16 cellular contexts compared by ENCODE assay signal in the genomic region with DNA sequence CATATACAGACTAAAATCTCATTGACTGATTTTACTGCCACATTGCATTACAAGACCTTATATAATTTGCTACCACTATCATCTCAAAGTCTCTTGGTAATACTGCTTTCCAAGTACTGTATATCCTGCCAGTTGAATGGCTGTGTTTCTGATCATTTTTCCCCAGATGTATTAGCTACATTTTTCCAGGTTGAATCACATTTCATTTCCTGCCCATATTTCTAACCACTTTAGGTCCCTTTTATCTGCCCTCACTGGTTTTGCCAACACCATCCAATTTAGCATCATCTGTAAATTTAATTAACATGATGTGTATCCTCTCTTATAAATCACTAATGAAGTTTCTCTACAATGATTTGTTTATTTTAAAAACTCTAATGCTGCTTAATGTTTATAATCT.
DNase-seq lines count a peak whose midpoint lies in the region; ATAC-seq, FAIRE-seq and TF ChIP-seq lines count a peak whose summit lies in the region.
"Had no signal": no experiment of that assay in that cellular context is flagged by ENCODE, and none has a peak within 500 bp of the region (broad histone marks: within the 10 kb centered on the region; RNA-seq: fewer than 3 reads in every experiment).

No MANE protein-coding gene starts in this region.

- peak; percentile 85 for FAIRE-seq in endothelial cell of umbilical vein (lab: Jason Lieb, UNC)

- H3K4me1 ChIP-seq in endothelial cell of umbilical vein (ENCODE audit: control insufficient read depth, extremely low read depth, insufficient read depth, low read length) (peaks cover 13% of the 10 kb centered on the region), osteoblast (ENCODE audit: insufficient read depth, low read length) (peaks cover 15% of the 10 kb centered on the region), testis (no peaks in the 10 kb centered on the region)
- H3K4me1 ChIP-seq: stomach had no signal

- H3K9me3 ChIP-seq in endothelial cell of umbilical vein (replicated peaks; ENCODE audit: control insufficient read depth, insufficient read depth, low read length) (no peaks in the 10 kb centered on the region), osteoblast (ENCODE audit: low read depth, low read length) (no peaks in the 10 kb centered on the region), testis (no peaks in the 10 kb centered on the region)
- H3K9me3 ChIP-seq: stomach had no signal

- intact Hi-C loops in endothelial cell of umbilical vein (cut with micrococcal nuclease) (loop anchor here (10.0 kb wide), 1 partner anchor 307 kb away; no protein-coding TSS in a partner anchor), testis (cut with DNase I; ENCODE audit: low total_unique reads) (no loop called here)

- dilution Hi-C loops in endothelial cell of umbilical vein (cut with MboI; ENCODE audit: extremely low pct_ligation_motif_present, low sequenced_read_pairs): no loop called here

- CTCF ChIA-PET in endothelial cell of umbilical vein (lab: Charles Lee): interaction anchor here (0.6 to 1.0 kb wide), 2 partner anchors 71 to 633 kb away, joined by 3 read pairs; no protein-coding TSS in a partner anchor
- CTCF ChIA-PET in activated naive CD4-positive, alpha-beta T cell treated with anti-CD3 and anti-CD28 coated beads, Interleukin-2, amount 10 ng/mL, durations not matched to agents 7 days and 5 days (lab: Charles Lee): no interaction called here

- POLR2A ChIA-PET in endothelial cell of umbilical vein (lab: Charles Lee): no interaction called here

- H3K79me2 ChIP-seq in endothelial cell of umbilical vein (ENCODE audit: control insufficient read depth, insufficient read depth, low read length) (no peaks in the 10 kb centered on the region), osteoblast (ENCODE audit: insufficient read depth, low read length) (no peaks in the 10 kb centered on the region)

- no peak overlapping the region for H3K9ac ChIP-seq in endothelial cell of umbilical vein (replicated peaks; ENCODE audit: extremely low read depth, insufficient read depth, low read length)

- no peak for ATAC-seq in GM21576 (IDR thresholded peaks at IDR 0.05; ENCODE audit: unreplicated experiment)
- ATAC-seq: left lobe of liver had no signal

- H3K27ac ChIP-seq in endothelial cell of umbilical vein (ENCODE audit: insufficient read depth, low read depth, low read length) (peak overlapping the region; percentile 48), osteoblast (ENCODE audit: low read depth, low read length) (peak overlapping the region; percentile 63), testis (no peak overlapping the region)
- H3K27ac ChIP-seq: epithelial cell of prostate, stomach, WERI-Rb-1 had no signal

- H3K4me3 ChIP-seq in endothelial cell of umbilical vein (replicated peaks in 1 of 3; ENCODE audit: insufficient read depth in 1 of 3, low read depth in 1 of 3, low read length in 3 of 3): no peak overlapping the region
- H3K4me3 ChIP-seq in osteoblast (ENCODE audit: insufficient read depth, low read length): no peak overlapping the region
- no peak overlapping the region for H3K4me3 ChIP-seq in testis
- H3K4me3 ChIP-seq: stomach had no signal

- no peaks in the 10 kb centered on the region for H3K36me3 Mint-ChIP-seq in activated naive CD4-positive, alpha-beta T cell treated with anti-CD3 and anti-CD28 coated beads, Interleukin-2, amount 10 ng/mL, durations not matched to agents 7 days and 5 days

- H3K27me3 ChIP-seq in endothelial cell of umbilical vein (ENCODE audit: control insufficient read depth in 2 of 2, insufficient read depth in 2 of 2, low read length in 2 of 2) (no peaks in the 10 kb centered on the region), osteoblast (ENCODE audit: insufficient read depth, low read length) (no peaks in the 10 kb centered on the region), testis (no peaks in the 10 kb centered on the region)
- H3K27me3 ChIP-seq: stomach had no signal

- no peak overlapping the region for H2AFZ ChIP-seq in endothelial cell of umbilical vein (ENCODE audit: low read depth, low read length)
- no peak overlapping the region for H2AFZ ChIP-seq in osteoblast (ENCODE audit: low read length)

- H3K4me3 Mint-ChIP-seq in activated naive CD4-positive, alpha-beta T cell treated with anti-CD3 and anti-CD28 coated beads, Interleukin-2, amount 10 ng/mL, durations not matched to agents 7 days and 5 days: no peak overlapping the region
- H3K4me3 Mint-ChIP-seq: central memory CD8-positive, alpha-beta T cell had no signal

- TF ChIP-seq CTCF in endothelial cell of umbilical vein (IDR thresholded peaks at IDR 0.05; ENCODE audit: extremely low read depth in 1 of 2, insufficient read depth in 1 of 2, low read depth in 1 of 2, low read length in 2 of 2) (no peak), osteoblast (IDR thresholded peaks at IDR 0.05; ENCODE audit: extremely low read depth, low read depth, low read length) (no peak), testis (IDR thresholded peaks at IDR 0.05) (no peak)

- H3K4me2 ChIP-seq in endothelial cell of umbilical vein (ENCODE audit: insufficient read depth, low read length) (peak overlapping the region; percentile 58), osteoblast (ENCODE audit: insufficient read depth, low read length) (peak overlapping the region; percentile 45)

- no TSS peak for BruUV-seq in endothelial cell of umbilical vein (replicated peaks; lab: Mats Ljungman, UMichigan)

- H3K36me3 ChIP-seq in endothelial cell of umbilical vein (ENCODE audit: control insufficient read depth in 2 of 2, extremely low read depth in 1 of 2, insufficient read depth in 2 of 2, low read length in 2 of 2) (no peaks in the 10 kb centered on the region), osteoblast (ENCODE audit: insufficient read depth, low read length) (no peaks in the 10 kb centered on the region), testis (ENCODE audit: low read depth, missing control alignments) (no peaks in the 10 kb centered on the region)
- H3K36me3 ChIP-seq: stomach, WERI-Rb-1 had no signal

- H3K4me1 Mint-ChIP-seq in activated naive CD4-positive, alpha-beta T cell treated with anti-CD3 and anti-CD28 coated beads, Interleukin-2, amount 10 ng/mL, durations not matched to agents 7 days and 5 days: no peaks in the 10 kb centered on the region
- H3K4me1 Mint-ChIP-seq: central memory CD8-positive, alpha-beta T cell had no signal

- DNase-seq in ELR (ENCODE audit: low read depth) (peak; percentile 83), RPMI7951 (ENCODE audit: low read depth) (peak; percentile 60), endothelial cell of umbilical vein (ENCODE audit: low read depth, low spot score) (peak; percentile 80), osteoblast (ENCODE audit: insufficient read length, low spot score, missing footprints) (peak; percentile 14), SHP77 (lab: John Stamatoyannopoulos, UW) (no peak), testis (no peak)
- no peak for DNase-seq in activated naive CD4-positive, alpha-beta T cell treated with anti-CD3 and anti-CD28 coated beads, Interleukin-2, amount 10 ng/mL, durations not matched to agents 7 days and 5 days
- DNase-seq: DMS79, NCI-H146, NCI-H446, stomach, WERI-Rb-1 had no signal

- H3K27me3 Mint-ChIP-seq in activated naive CD4-positive, alpha-beta T cell treated with anti-CD3 and anti-CD28 coated beads, Interleukin-2, amount 10 ng/mL, durations not matched to agents 7 days and 5 days: no peaks in the 10 kb centered on the region
- H3K27me3 Mint-ChIP-seq: central memory CD8-positive, alpha-beta T cell had no signal

- H3K27ac Mint-ChIP-seq in activated naive CD4-positive, alpha-beta T cell treated with anti-CD3 and anti-CD28 coated beads, Interleukin-2, amount 10 ng/mL, durations not matched to agents 7 days and 5 days: no peak overlapping the region

- TF ChIP-seq POLR2A in endothelial cell of umbilical vein (IDR thresholded peaks at IDR 0.05; ENCODE audit: low read depth, low read length) (no peak), testis (IDR thresholded peaks at IDR 0.05) (no peak)

- H3K9me3 Mint-ChIP-seq in activated naive CD4-positive, alpha-beta T cell treated with anti-CD3 and anti-CD28 coated beads, Interleukin-2, amount 10 ng/mL, durations not matched to agents 7 days and 5 days: no peaks in the 10 kb centered on the region

- no peaks in the 10 kb centered on the region for H3K9me1 ChIP-seq in endothelial cell of umbilical vein (replicated peaks; ENCODE audit: control insufficient read depth, extremely low read depth, insufficient read depth, low read length)

- no peaks in the 10 kb centered on the region for H4K20me1 ChIP-seq in endothelial cell of umbilical vein (replicated peaks; ENCODE audit: control insufficient read depth, extremely low read depth, insufficient read depth, low read length)
- H4K20me1 ChIP-seq in osteoblast (ENCODE audit: insufficient read depth, low read length): no peaks in the 10 kb centered on the region

TF ChIP-seq in endothelial cell of umbilical vein, 7 proteins besides CTCF, POLR2A, EP300 and RAD21:
- TF ChIP-seq JUN (IDR thresholded peaks at IDR 0.05; ENCODE audit: borderline replicate concordance, insufficient read depth, insufficient read length, low read depth) (peak; percentile 69), POLR2AphosphoS5 (IDR thresholded peaks at IDR 0.05; ENCODE audit: insufficient read depth, low read depth, low read length) (no peak), EZH2 (IDR thresholded peaks at IDR 0.05; ENCODE audit: borderline replicate concordance, low read depth, low read length, severe bottlenecking) (no peak), FOS (IDR thresholded peaks at IDR 0.05; ENCODE audit: borderline replicate concordance, insufficient read depth, low read length) (peak; percentile 49)

Comparison
In these comparisons a context has a peak if more than half of its experiments do, and no peak if none do; other contexts are left out.
1. DNase-seq: peak in ELR (single experiment), RPMI7951 (single experiment), endothelial cell of umbilical vein (single experiment) and osteoblast (single experiment); none in SHP77 (0 of 2), activated naive CD4-positive, alpha-beta T cell treated with anti-CD3 and anti-CD28 coated beads, Interleukin-2, amount 10 ng/mL, durations not matched to agents 7 days and 5 days (single experiment) and testis (single experiment).
2. H3K27ac ChIP-seq: peak in endothelial cell of umbilical vein (single experiment) and osteoblast (single experiment); none in testis (0 of 2).